In genomic region chr11:64705501-64705900, GRCh38 we compare ENCODE assay signal across 2 cellular contexts.
A peak's percentile ranks its signal among the peaks of the same experiment; 100 is the strongest.
TF ChIP-seq lines count a peak whose summit lies in the region.

No MANE protein-coding gene starts in this region.

TF ChIP-seq in HEK293, 187 proteins besides CTCF, POLR2A, EP300 and RAD21:
- no peak for TF ChIP-seq ZFHX2 (tag by site-specific recombination; conservative IDR thresholded peaks at IDR 0.05)
- TF ChIP-seq, protein P1, sequence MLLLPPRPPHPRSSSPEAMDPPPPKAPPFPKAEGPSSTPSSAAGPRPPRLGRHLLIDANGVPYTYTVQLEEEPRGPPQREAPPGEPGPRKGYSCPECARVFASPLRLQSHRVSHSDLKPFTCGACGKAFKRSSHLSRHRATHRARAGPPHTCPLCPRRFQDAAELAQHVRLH (tag by site-specific recombination; IDR thresholded peaks at IDR 0.05), result no peak
- 0 out of 2 replicates have a peak, but pooled peaks have one; percentile 21 for TF ChIP-seq ZBTB17 (tag by site-specific recombination; IDR thresholded peaks at IDR 0.05)
- TF ChIP-seq, protein P2, sequence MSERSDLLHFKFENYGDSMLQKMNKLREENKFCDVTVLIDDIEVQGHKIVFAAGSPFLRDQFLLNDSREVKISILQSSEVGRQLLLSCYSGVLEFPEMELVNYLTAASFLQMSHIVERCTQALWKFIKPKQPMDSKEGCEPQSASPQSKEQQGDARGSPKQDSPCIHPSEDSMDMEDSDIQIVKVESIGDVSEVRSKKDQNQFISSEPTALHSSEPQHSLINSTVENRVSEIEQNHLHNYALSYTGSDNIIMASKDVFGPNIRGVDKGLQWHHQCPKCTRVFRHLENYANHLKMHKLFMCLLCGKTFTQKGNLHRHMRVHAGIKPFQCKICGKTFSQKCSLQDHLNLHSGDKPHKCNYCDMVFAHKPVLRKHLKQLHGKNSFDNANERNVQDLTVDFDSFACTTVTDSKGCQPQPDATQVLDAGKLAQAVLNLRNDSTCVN (tag by site-specific recombination; optimal IDR thresholded peaks at IDR 0.05), result no peak
- no peak for TF ChIP-seq KLF17 (tag by site-specific recombination; IDR thresholded peaks at IDR 0.05)
TF ChIP-seq in HEK293: peak in this region for 1.

TF ChIP-seq in H1, 55 proteins besides CTCF, POLR2A, EP300 and RAD21:
- TF ChIP-seq CBX8 (IDR thresholded peaks at IDR 0.05; ENCODE audit: borderline replicate concordance, low read depth, low read length), result no peak
- TF ChIP-seq POLR2AphosphoS5 (IDR thresholded peaks at IDR 0.05; ENCODE audit: low read depth, low read length), result no peak
- TF ChIP-seq JUN (IDR thresholded peaks at IDR 0.05; ENCODE audit: low read depth, low read length), result no peak
- TF ChIP-seq USF2 (IDR thresholded peaks at IDR 0.05; ENCODE audit: low read length), result no peak
- TF ChIP-seq TAF7 (optimal IDR thresholded peaks at IDR 0.05; ENCODE audit: borderline replicate concordance, low read depth, low read length), result no peak
- no peak for TF ChIP-seq SUZ12 (IDR thresholded peaks at IDR 0.05; ENCODE audit: low read length)
- TF ChIP-seq KDM4A (IDR thresholded peaks at IDR 0.05; ENCODE audit: low read depth, low read length, severe bottlenecking), result no peak
